Comparison of ENCODE assay signal across 1 cellular context in genomic region chr16:3479654-3480216, GRCh38.
TF ChIP-seq lines count a peak whose summit lies in the region.

No MANE protein-coding gene starts in this region.

TF ChIP-seq in K562, 482 proteins besides CTCF, POLR2A, EP300 and RAD21:
- TF ChIP-seq ZBTB33 (CRISPR knock-in tag; IDR thresholded peaks at IDR 0.05) (0 out of 2 replicates have a peak, but pooled peaks have one; percentile 30), TFAM (CRISPR knock-in tag; conservative IDR thresholded peaks at IDR 0.05) (no peak), LARP7 (IDR thresholded peaks at IDR 0.05) (no peak), HDAC2 (IDR thresholded peaks at IDR 0.05) (no peak)
